1 cellular context compared by ENCODE assay signal in genomic region chr16:50741808-50742520, GRCh38.
TF ChIP-seq lines count a peak whose summit lies in the region.

Gene CYLD (plus strand): TSS chr16:50742086. CDS start chr16:50749699, 7,613 bp downstream.

TF ChIP-seq in HepG2, 621 proteins besides CTCF, POLR2A, EP300 and RAD21 (continued from another document and continues in another):
- TF ChIP-seq, protein P1, sequence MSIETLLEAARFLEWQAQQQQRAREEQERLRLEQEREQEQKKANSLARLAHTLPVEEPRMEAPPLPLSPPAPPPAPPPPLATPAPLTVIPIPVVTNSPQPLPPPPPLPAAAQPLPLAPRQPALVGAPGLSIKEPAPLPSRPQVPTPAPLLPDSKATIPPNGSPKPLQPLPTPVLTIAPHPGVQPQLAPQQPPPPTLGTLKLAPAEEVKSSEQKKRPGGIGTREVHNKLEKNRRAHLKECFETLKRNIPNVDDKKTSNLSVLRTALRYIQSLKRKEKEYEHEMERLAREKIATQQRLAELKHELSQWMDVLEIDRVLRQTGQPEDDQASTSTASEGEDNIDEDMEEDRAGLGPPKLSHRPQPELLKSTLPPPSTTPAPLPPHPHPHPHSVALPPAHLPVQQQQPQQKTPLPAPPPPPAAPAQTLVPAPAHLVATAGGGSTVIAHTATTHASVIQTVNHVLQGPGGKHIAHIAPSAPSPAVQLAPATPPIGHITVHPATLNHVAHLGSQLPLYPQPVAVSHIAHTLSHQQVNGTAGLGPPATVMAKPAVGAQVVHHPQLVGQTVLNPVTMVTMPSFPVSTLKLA (IDR thresholded peaks at IDR 0.05): peak; percentile 68
- TF ChIP-seq, protein P2, sequence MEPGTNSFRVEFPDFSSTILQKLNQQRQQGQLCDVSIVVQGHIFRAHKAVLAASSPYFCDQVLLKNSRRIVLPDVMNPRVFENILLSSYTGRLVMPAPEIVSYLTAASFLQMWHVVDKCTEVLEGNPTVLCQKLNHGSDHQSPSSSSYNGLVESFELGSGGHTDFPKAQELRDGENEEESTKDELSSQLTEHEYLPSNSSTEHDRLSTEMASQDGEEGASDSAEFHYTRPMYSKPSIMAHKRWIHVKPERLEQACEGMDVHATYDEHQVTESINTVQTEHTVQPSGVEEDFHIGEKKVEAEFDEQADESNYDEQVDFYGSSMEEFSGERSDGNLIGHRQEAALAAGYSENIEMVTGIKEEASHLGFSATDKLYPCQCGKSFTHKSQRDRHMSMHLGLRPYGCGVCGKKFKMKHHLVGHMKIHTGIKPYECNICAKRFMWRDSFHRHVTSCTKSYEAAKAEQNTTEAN (CRISPR knock-in tag; conservative IDR thresholded peaks at IDR 0.05): 0 out of 2 replicates have a peak, but pooled peaks have one; percentile 60
- TF ChIP-seq MEIS1 (CRISPR knock-in tag; IDR thresholded peaks at IDR 0.05; ENCODE audit: borderline replicate concordance) (0 out of 2 replicates have a peak, but pooled peaks have one; percentile 10), MTF1 (CRISPR knock-in tag; IDR thresholded peaks at IDR 0.05) (no peak), WIZ (CRISPR knock-in tag; IDR thresholded peaks at IDR 0.05) (peak; percentile 20; the same call in 1 of the 2 replicates), TAF1 (CRISPR knock-in tag; IDR thresholded peaks at IDR 0.05) (peak; percentile 56; the same call in 1 of the 2 replicates), ZNF30 (CRISPR knock-in tag; IDR thresholded peaks at IDR 0.05) (no peak), RFXAP (CRISPR knock-in tag; IDR thresholded peaks at IDR 0.05; ENCODE audit: borderline replicate concordance) (peak; percentile 97), CENPX (CRISPR knock-in tag; IDR thresholded peaks at IDR 0.05) (no peak), ESRRA (CRISPR knock-in tag; IDR thresholded peaks at IDR 0.05; ENCODE audit: low read depth) (no peak), CERS6 (CRISPR knock-in tag; IDR thresholded peaks at IDR 0.05) (no peak), SOX13 (IDR thresholded peaks at IDR 0.05) (peak; percentile 92), SOX13 (CRISPR knock-in tag; conservative IDR thresholded peaks at IDR 0.05 in 1 of 2, IDR thresholded peaks at IDR 0.05 in 1 of 2) (no peak; a peak in 1 of 4 replicates), ZNF407 (CRISPR knock-in tag; IDR thresholded peaks at IDR 0.05; ENCODE audit: not compliant biosample characterization) (no peak), POGZ (CRISPR knock-in tag; IDR thresholded peaks at IDR 0.05) (peak; percentile 95), CHCHD3 (CRISPR knock-in tag; IDR thresholded peaks at IDR 0.05) (no peak), ZSCAN29 (CRISPR knock-in tag; conservative IDR thresholded peaks at IDR 0.05) (no peak), ZNF75D (CRISPR knock-in tag; IDR thresholded peaks at IDR 0.05; ENCODE audit: borderline replicate concordance) (no peak), BATF2 (CRISPR knock-in tag; IDR thresholded peaks at IDR 0.05) (no peak), HCFC1 (IDR thresholded peaks at IDR 0.05; ENCODE audit: low read depth, low read length) (peak; percentile 16; the same call in 1 of the 2 replicates), ZSCAN20 (CRISPR knock-in tag; IDR thresholded peaks at IDR 0.05; ENCODE audit: borderline replicate concordance) (peak; percentile 42; the same call in 1 of the 2 replicates), ZNF792 (CRISPR knock-in tag; IDR thresholded peaks at IDR 0.05) (no peak), TGIF2 (CRISPR knock-in tag; IDR thresholded peaks at IDR 0.05) (peak; percentile 98), RBM39 (IDR thresholded peaks at IDR 0.05; ENCODE audit: low read depth, low read length, poor library complexity, severe bottlenecking) (peak; percentile 37), ZNF33A (CRISPR knock-in tag; IDR thresholded peaks at IDR 0.05; ENCODE audit: borderline replicate concordance) (no peak), ZKSCAN5 (CRISPR knock-in tag; IDR thresholded peaks at IDR 0.05) (no peak), MTA1 (CRISPR knock-in tag; IDR thresholded peaks at IDR 0.05; ENCODE audit: borderline replicate concordance) (no peak), HMG20B (CRISPR knock-in tag; conservative IDR thresholded peaks at IDR 0.05) (peak; percentile 75), PHF21A (CRISPR knock-in tag; IDR thresholded peaks at IDR 0.05) (peak; percentile 96), SPEN (CRISPR knock-in tag; IDR thresholded peaks at IDR 0.05; ENCODE audit: low read depth) (peak; percentile 93), ZNF232 (CRISPR knock-in tag; IDR thresholded peaks at IDR 0.05; ENCODE audit: borderline replicate concordance) (peak; percentile 18; the same call in 1 of the 2 replicates), ZNF382 (CRISPR knock-in tag; IDR thresholded peaks at IDR 0.05; ENCODE audit: borderline replicate concordance) (no peak)
- TF ChIP-seq, protein P3, sequence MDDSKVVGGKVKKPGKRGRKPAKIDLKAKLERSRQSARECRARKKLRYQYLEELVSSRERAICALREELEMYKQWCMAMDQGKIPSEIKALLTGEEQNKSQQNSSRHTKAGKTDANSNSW (CRISPR knock-in tag; IDR thresholded peaks at IDR 0.05; ENCODE audit: borderline replicate concordance): no peak
- TF ChIP-seq, protein P4, sequence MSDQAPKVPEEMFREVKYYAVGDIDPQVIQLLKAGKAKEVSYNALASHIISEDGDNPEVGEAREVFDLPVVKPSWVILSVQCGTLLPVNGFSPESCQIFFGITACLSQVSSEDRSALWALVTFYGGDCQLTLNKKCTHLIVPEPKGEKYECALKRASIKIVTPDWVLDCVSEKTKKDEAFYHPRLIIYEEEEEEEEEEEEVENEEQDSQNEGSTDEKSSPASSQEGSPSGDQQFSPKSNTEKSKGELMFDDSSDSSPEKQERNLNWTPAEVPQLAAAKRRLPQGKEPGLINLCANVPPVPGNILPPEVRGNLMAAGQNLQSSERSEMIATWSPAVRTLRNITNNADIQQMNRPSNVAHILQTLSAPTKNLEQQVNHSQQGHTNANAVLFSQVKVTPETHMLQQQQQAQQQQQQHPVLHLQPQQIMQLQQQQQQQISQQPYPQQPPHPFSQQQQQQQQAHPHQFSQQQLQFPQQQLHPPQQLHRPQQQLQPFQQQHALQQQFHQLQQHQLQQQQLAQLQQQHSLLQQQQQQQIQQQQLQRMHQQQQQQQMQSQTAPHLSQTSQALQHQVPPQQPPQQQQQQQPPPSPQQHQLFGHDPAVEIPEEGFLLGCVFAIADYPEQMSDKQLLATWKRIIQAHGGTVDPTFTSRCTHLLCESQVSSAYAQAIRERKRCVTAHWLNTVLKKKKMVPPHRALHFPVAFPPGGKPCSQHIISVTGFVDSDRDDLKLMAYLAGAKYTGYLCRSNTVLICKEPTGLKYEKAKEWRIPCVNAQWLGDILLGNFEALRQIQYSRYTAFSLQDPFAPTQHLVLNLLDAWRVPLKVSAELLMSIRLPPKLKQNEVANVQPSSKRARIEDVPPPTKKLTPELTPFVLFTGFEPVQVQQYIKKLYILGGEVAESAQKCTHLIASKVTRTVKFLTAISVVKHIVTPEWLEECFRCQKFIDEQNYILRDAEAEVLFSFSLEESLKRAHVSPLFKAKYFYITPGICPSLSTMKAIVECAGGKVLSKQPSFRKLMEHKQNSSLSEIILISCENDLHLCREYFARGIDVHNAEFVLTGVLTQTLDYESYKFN (CRISPR knock-in tag; conservative IDR thresholded peaks at IDR 0.05): peak; percentile 43
- TF ChIP-seq, protein P5, sequence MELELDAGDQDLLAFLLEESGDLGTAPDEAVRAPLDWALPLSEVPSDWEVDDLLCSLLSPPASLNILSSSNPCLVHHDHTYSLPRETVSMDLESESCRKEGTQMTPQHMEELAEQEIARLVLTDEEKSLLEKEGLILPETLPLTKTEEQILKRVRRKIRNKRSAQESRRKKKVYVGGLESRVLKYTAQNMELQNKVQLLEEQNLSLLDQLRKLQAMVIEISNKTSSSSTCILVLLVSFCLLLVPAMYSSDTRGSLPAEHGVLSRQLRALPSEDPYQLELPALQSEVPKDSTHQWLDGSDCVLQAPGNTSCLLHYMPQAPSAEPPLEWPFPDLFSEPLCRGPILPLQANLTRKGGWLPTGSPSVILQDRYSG (CRISPR knock-in tag; IDR thresholded peaks at IDR 0.05): no peak
- TF ChIP-seq, protein P6, sequence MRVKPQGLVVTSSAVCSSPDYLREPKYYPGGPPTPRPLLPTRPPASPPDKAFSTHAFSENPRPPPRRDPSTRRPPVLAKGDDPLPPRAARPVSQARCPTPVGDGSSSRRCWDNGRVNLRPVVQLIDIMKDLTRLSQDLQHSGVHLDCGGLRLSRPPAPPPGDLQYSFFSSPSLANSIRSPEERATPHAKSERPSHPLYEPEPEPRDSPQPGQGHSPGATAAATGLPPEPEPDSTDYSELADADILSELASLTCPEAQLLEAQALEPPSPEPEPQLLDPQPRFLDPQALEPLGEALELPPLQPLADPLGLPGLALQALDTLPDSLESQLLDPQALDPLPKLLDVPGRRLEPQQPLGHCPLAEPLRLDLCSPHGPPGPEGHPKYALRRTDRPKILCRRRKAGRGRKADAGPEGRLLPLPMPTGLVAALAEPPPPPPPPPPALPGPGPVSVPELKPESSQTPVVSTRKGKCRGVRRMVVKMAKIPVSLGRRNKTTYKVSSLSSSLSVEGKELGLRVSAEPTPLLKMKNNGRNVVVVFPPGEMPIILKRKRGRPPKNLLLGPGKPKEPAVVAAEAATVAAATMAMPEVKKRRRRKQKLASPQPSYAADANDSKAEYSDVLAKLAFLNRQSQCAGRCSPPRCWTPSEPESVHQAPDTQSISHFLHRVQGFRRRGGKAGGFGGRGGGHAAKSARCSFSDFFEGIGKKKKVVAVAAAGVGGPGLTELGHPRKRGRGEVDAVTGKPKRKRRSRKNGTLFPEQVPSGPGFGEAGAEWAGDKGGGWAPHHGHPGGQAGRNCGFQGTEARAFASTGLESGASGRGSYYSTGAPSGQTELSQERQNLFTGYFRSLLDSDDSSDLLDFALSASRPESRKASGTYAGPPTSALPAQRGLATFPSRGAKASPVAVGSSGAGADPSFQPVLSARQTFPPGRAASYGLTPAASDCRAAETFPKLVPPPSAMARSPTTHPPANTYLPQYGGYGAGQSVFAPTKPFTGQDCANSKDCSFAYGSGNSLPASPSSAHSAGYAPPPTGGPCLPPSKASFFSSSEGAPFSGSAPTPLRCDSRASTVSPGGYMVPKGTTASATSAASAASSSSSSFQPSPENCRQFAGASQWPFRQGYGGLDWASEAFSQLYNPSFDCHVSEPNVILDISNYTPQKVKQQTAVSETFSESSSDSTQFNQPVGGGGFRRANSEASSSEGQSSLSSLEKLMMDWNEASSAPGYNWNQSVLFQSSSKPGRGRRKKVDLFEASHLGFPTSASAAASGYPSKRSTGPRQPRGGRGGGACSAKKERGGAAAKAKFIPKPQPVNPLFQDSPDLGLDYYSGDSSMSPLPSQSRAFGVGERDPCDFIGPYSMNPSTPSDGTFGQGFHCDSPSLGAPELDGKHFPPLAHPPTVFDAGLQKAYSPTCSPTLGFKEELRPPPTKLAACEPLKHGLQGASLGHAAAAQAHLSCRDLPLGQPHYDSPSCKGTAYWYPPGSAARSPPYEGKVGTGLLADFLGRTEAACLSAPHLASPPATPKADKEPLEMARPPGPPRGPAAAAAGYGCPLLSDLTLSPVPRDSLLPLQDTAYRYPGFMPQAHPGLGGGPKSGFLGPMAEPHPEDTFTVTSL (CRISPR knock-in tag; IDR thresholded peaks at IDR 0.05; ENCODE audit: borderline replicate concordance): no peak
